33 cellular contexts compared by ENCODE assay signal in the genomic region with DNA sequence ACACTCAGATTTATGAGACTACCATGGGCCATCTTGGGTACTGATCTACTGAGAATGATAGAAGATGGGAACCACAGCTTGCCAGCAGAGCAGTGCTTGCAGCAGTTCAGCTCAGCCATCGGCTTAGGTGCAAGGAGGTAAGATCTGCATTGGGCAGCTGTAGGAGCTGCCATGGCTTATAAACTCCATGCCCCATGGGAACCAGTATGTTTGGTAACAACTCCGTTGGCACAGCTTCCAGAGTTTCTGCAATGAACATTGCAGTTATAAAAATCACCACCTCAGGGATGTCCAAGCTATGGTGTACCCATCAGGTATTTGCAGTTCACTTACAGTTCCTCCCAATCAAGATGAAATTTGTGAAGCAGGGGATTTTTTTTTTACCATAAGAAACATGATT.
"Had no signal": no experiment of that assay in that cellular context is flagged by ENCODE, and none has a peak within 500 bp of the region (broad histone marks: within the 10 kb centered on the region; RNA-seq: fewer than 3 reads in every experiment).

No MANE protein-coding gene starts in this region.

- DNase-seq: activated B cell treated with CpG ODN at 0.5 μM for 24 hours; activated CD4-positive, alpha-beta memory T cell treated with anti-CD3 and anti-CD28 coated beads, Interleukin-2, amount 10 ng/mL, durations not matched to agents 7 days and 5 days; activated CD4-positive, alpha-beta T cell treated with anti-CD3 and anti-CD28 coated beads, Interleukin-2, amount 10 ng/mL, durations not matched to agents 7 days and 5 days; activated CD4-positive, alpha-beta T cell treated with anti-CD3 and anti-CD28 coated beads, Interleukin-2, amount 50 U/mL, for 4 hours; activated CD8-positive, alpha-beta memory T cell treated with anti-CD3 and anti-CD28 coated beads, Interleukin-2, amount 50 U/mL, for 48 hours; activated gamma-delta T cell; activated naive CD4-positive, alpha-beta T cell; activated naive CD4-positive, alpha-beta T cell treated with anti-CD3 and anti-CD28 coated beads, Interleukin-2, amount 10 ng/mL, durations not matched to agents 7 days and 5 days; activated naive CD8-positive, alpha-beta T cell treated with anti-CD3 and anti-CD28 coated beads, Interleukin-2, amount 10 ng/mL, durations not matched to agents 7 days and 5 days; activated T-cell treated with anti-CD3 and anti-CD28 coated beads for 4 hours; activated T-cell treated with anti-CD3 and anti-CD28 coated beads, Interleukin-2, amount 50 U/mL, for 24 hours; activated T-cell treated with anti-CD3 and anti-CD28 coated beads, Interleukin-2, amount 50 U/mL, for 72 hours; dorsolateral prefrontal cortex; effector memory CD4-positive, alpha-beta T cell; endodermal cell; foreskin keratinocyte; gastrocnemius medialis; glutamatergic neuron; T-helper 1 cell; T-helper 17 cell; T1000; WERI-Rb-1 had no signal

- H3K27me3 ChIP-seq: ascending aorta, breast epithelium, cardiac muscle cell, dorsolateral prefrontal cortex, gastrocnemius medialis had no signal

- H3K27ac ChIP-seq: ascending aorta, breast epithelium, cardiac muscle cell, coronary artery, dorsolateral prefrontal cortex, foreskin keratinocyte, gastrocnemius medialis, WERI-Rb-1 had no signal

- H3K27ac Mint-ChIP-seq: activated B cell treated with CpG ODN at 0.5 μM for 24 hours; activated CD4-positive, alpha-beta memory T cell treated with anti-CD3 and anti-CD28 coated beads, Interleukin-2, amount 10 ng/mL, durations not matched to agents 7 days and 5 days; activated CD4-positive, alpha-beta T cell treated with anti-CD3 and anti-CD28 coated beads, Interleukin-2, amount 10 ng/mL, durations not matched to agents 7 days and 5 days; activated naive CD4-positive, alpha-beta T cell treated with anti-CD3 and anti-CD28 coated beads, Interleukin-2, amount 10 ng/mL, durations not matched to agents 7 days and 5 days; activated naive CD4-positive, alpha-beta T cell treated with anti-CD3 and anti-CD28 coated beads, Interleukin-2, amount 50 U/mL, for 72 hours; activated naive CD8-positive, alpha-beta T cell treated with anti-CD3 and anti-CD28 coated beads, Interleukin-2, amount 10 ng/mL, durations not matched to agents 7 days and 5 days; activated T-cell treated with anti-CD3 and anti-CD28 coated beads, Interleukin-2, amount 50 U/mL, for 24 hours; activated T-cell treated with anti-CD3 and anti-CD28 coated beads, Interleukin-2, amount 50 U/mL, for 72 hours; brain; dendritic cell treated with granulocyte-macrophage colony-stimulating factor and Interleukin-4, amounts not matched to agents 40 ng/mL and 50 ng/mL, for 4 days; endodermal cell; T-helper 17 cell; T-helper 2 cell treated with Interferon-gamma antibody and Interleukin-4, amounts not matched to agents 5 μg/mL and 100 μg/mL, for 36 hours had no signal

- H3K9me3 ChIP-seq: ascending aorta, breast epithelium, gastrocnemius medialis had no signal

- H3K9me3 Mint-ChIP-seq: activated B cell treated with CpG ODN at 0.5 μM for 24 hours; activated CD4-positive, alpha-beta memory T cell treated with anti-CD3 and anti-CD28 coated beads, Interleukin-2, amount 10 ng/mL, durations not matched to agents 7 days and 5 days; activated CD4-positive, alpha-beta T cell treated with anti-CD3 and anti-CD28 coated beads, Interleukin-2, amount 10 ng/mL, durations not matched to agents 7 days and 5 days; activated naive CD4-positive, alpha-beta T cell treated with anti-CD3 and anti-CD28 coated beads, Interleukin-2, amount 10 ng/mL, durations not matched to agents 7 days and 5 days; activated naive CD8-positive, alpha-beta T cell treated with anti-CD3 and anti-CD28 coated beads, Interleukin-2, amount 10 ng/mL, durations not matched to agents 7 days and 5 days; activated T-cell treated with anti-CD3 and anti-CD28 coated beads, Interleukin-2, amount 50 U/mL, for 24 hours; central memory CD8-positive, alpha-beta T cell; dendritic cell treated with granulocyte-macrophage colony-stimulating factor and Interleukin-4, amounts not matched to agents 40 ng/mL and 50 ng/mL, for 4 days; endodermal cell; T-helper 2 cell treated with Interferon-gamma antibody and Interleukin-4, amounts not matched to agents 5 μg/mL and 100 μg/mL, for 36 hours had no signal

- H3K36me3 Mint-ChIP-seq: activated naive CD4-positive, alpha-beta T cell treated with anti-CD3 and anti-CD28 coated beads, Interleukin-2, amount 10 ng/mL, durations not matched to agents 7 days and 5 days; activated naive CD4-positive, alpha-beta T cell treated with anti-CD3 and anti-CD28 coated beads, Interleukin-2, amount 50 U/mL, for 72 hours; activated naive CD8-positive, alpha-beta T cell treated with anti-CD3 and anti-CD28 coated beads, Interleukin-2, amount 10 ng/mL, durations not matched to agents 7 days and 5 days had no signal

- H3K4me3 Mint-ChIP-seq: activated B cell treated with CpG ODN at 0.5 μM for 24 hours; activated CD4-positive, alpha-beta memory T cell treated with anti-CD3 and anti-CD28 coated beads, Interleukin-2, amount 10 ng/mL, durations not matched to agents 7 days and 5 days; activated CD4-positive, alpha-beta T cell treated with anti-CD3 and anti-CD28 coated beads, Interleukin-2, amount 10 ng/mL, durations not matched to agents 7 days and 5 days; activated naive CD4-positive, alpha-beta T cell treated with anti-CD3 and anti-CD28 coated beads, Interleukin-2, amount 10 ng/mL, durations not matched to agents 7 days and 5 days; activated naive CD8-positive, alpha-beta T cell treated with anti-CD3 and anti-CD28 coated beads, Interleukin-2, amount 10 ng/mL, durations not matched to agents 7 days and 5 days; activated T-cell treated with anti-CD3 and anti-CD28 coated beads, Interleukin-2, amount 50 U/mL, for 24 hours; activated T-cell treated with anti-CD3 and anti-CD28 coated beads, Interleukin-2, amount 50 U/mL, for 72 hours; brain; central memory CD8-positive, alpha-beta T cell; dendritic cell treated with granulocyte-macrophage colony-stimulating factor and Interleukin-4, amounts not matched to agents 40 ng/mL and 50 ng/mL, for 4 days; endodermal cell; T-helper 17 cell; T-helper 2 cell treated with Interferon-gamma antibody and Interleukin-4, amounts not matched to agents 5 μg/mL and 100 μg/mL, for 36 hours had no signal

- H3K4me1 ChIP-seq: breast epithelium, foreskin keratinocyte, gastrocnemius medialis had no signal

- H3K4me3 ChIP-seq: ascending aorta, breast epithelium, cardiac muscle cell, coronary artery, dorsolateral prefrontal cortex, gastrocnemius medialis had no signal

- ATAC-seq: activated CD4-positive, CD25-positive, alpha-beta regulatory T cell treated with anti-CD3 and anti-CD28 coated beads, Interleukin-2, amount 50 U/mL, for 24 hours; activated naive CD4-positive, alpha-beta T cell treated with anti-CD3 and anti-CD28 coated beads, Interleukin-2, amount 50 U/mL, for 72 hours; activated T-cell treated with anti-CD3 and anti-CD28 coated beads, Interleukin-2, amount 50 U/mL, for 72 hours; esophagus mucosa; foreskin keratinocyte; gastrocnemius medialis; T-helper 17 cell had no signal

- H3K36me3 ChIP-seq: ascending aorta, breast epithelium, cardiac muscle cell, gastrocnemius medialis, WERI-Rb-1 had no signal

- H3K4me1 Mint-ChIP-seq: activated B cell treated with CpG ODN at 0.5 μM for 24 hours; activated CD4-positive, alpha-beta memory T cell treated with anti-CD3 and anti-CD28 coated beads, Interleukin-2, amount 10 ng/mL, durations not matched to agents 7 days and 5 days; activated CD4-positive, alpha-beta T cell treated with anti-CD3 and anti-CD28 coated beads, Interleukin-2, amount 10 ng/mL, durations not matched to agents 7 days and 5 days; activated naive CD4-positive, alpha-beta T cell treated with anti-CD3 and anti-CD28 coated beads, Interleukin-2, amount 10 ng/mL, durations not matched to agents 7 days and 5 days; activated naive CD8-positive, alpha-beta T cell treated with anti-CD3 and anti-CD28 coated beads, Interleukin-2, amount 10 ng/mL, durations not matched to agents 7 days and 5 days; central memory CD8-positive, alpha-beta T cell; T-helper 17 cell had no signal
